In the genomic region with DNA sequence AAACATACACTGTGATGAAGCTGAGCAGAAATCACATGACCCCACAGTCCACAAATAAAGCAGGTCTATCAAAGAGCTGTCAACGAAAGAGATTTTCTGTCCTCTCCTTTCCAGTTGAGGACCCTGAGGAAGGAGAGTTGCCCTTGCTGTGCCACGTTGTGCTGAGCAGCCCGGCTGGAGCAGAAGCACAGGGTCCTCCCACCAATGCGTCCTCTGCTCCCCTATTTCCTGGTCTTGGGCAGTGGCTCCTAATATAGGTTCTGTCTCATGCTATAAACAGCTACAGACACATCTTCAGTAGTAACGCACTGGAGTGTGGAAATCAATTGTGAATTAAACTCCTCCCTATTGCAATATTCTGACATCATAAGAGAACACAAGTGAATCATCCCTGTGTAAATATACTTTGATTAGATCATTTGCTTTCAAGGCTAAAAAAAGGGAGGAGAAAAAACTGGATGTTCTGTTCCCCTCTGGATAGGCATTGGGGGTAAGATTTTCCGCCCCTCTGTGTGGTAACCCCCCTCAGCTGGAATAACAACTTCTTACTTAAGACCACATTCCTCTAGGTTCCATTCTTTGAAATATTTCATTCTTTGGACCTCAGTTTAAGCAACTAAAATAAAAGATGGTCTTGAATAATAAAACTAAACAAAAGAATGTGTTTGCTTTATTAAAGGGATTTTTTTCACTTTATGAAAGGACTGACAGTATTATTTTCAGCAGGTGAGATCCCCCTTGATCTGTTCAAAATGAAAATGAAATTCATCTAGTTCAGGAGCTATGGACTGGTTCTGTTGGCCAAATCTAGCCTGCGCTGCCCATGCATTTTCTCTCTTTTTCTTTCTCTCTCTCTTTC, we compare ENCODE assay signal across 1 cellular context.
A peak's percentile ranks its signal among the peaks of the same experiment; 100 is the strongest.
TF ChIP-seq lines count a peak whose summit lies in the region.

No MANE protein-coding gene starts in this region.

TF ChIP-seq in HepG2, 621 proteins besides CTCF, POLR2A, EP300 and RAD21 (continued from another document and continues in another):
- TF ChIP-seq, protein P1, sequence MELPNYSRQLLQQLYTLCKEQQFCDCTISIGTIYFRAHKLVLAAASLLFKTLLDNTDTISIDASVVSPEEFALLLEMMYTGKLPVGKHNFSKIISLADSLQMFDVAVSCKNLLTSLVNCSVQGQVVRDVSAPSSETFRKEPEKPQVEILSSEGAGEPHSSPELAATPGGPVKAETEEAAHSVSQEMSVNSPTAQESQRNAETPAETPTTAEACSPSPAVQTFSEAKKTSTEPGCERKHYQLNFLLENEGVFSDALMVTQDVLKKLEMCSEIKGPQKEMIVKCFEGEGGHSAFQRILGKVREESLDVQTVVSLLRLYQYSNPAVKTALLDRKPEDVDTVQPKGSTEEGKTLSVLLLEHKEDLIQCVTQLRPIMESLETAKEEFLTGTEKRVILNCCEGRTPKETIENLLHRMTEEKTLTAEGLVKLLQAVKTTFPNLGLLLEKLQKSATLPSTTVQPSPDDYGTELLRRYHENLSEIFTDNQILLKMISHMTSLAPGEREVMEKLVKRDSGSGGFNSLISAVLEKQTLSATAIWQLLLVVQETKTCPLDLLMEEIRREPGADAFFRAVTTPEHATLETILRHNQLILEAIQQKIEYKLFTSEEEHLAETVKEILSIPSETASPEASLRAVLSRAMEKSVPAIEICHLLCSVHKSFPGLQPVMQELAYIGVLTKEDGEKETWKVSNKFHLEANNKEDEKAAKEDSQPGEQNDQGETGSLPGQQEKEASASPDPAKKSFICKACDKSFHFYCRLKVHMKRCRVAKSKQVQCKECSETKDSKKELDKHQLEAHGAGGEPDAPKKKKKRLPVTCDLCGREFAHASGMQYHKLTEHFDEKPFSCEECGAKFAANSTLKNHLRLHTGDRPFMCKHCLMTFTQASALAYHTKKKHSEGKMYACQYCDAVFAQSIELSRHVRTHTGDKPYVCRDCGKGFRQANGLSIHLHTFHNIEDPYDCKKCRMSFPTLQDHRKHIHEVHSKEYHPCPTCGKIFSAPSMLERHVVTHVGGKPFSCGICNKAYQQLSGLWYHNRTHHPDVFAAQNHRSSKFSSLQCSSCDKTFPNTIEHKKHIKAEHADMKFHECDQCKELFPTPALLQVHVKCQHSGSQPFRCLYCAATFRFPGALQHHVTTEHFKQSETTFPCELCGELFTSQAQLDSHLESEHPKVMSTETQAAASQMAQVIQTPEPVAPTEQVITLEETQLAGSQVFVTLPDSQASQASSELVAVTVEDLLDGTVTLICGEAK (IDR thresholded peaks at IDR 0.05) = no peak
- TF ChIP-seq, protein P1 (CRISPR knock-in tag; IDR thresholded peaks at IDR 0.05) = no peak
- no peak for TF ChIP-seq SIN3A (IDR thresholded peaks at IDR 0.05; ENCODE audit: borderline replicate concordance, low read depth, low read length)
- no peak for TF ChIP-seq ZNF24 (IDR thresholded peaks at IDR 0.05)
- peak; percentile 18; the same call in 1 of the 2 replicates for TF ChIP-seq ZNF687 (CRISPR knock-in tag; IDR thresholded peaks at IDR 0.05)
- TF ChIP-seq MEIS2 (CRISPR knock-in tag; IDR thresholded peaks at IDR 0.05) = no peak
- no peak for TF ChIP-seq SOX6 (IDR thresholded peaks at IDR 0.05)
- TF ChIP-seq SOX6 (CRISPR knock-in tag; IDR thresholded peaks at IDR 0.05) = peak; percentile 20; the same call in 1 of the 2 replicates
- no peak for TF ChIP-seq ZNF580 (CRISPR knock-in tag; IDR thresholded peaks at IDR 0.05; ENCODE audit: borderline replicate concordance, low read depth)
- TF ChIP-seq ZHX2 (IDR thresholded peaks at IDR 0.05; ENCODE audit: low read depth) = 0 out of 2 replicates have a peak, but pooled peaks have one; percentile 27
- no peak; the same call in 1 of the 2 replicates for TF ChIP-seq ZHX2 (CRISPR knock-in tag; IDR thresholded peaks at IDR 0.05; ENCODE audit: borderline replicate concordance)
- TF ChIP-seq ZNF124 (CRISPR knock-in tag; IDR thresholded peaks at IDR 0.05) = no peak
- TF ChIP-seq GABPA (IDR thresholded peaks at IDR 0.05; ENCODE audit: low read depth, low read length) = no peak
- no peak for TF ChIP-seq GABPA (CRISPR knock-in tag; IDR thresholded peaks at IDR 0.05; ENCODE audit: low read depth)
- TF ChIP-seq NFE2L1 (CRISPR knock-in tag; IDR thresholded peaks at IDR 0.05; ENCODE audit: borderline replicate concordance) = no peak
- TF ChIP-seq MNT (IDR thresholded peaks at IDR 0.05) = no peak
- no peak for TF ChIP-seq ZEB1 (IDR thresholded peaks at IDR 0.05; ENCODE audit: insufficient replicate concordance, low read depth)
- no peak for TF ChIP-seq ZNF777 (CRISPR knock-in tag; IDR thresholded peaks at IDR 0.05)
- no peak for TF ChIP-seq ZNF12 (CRISPR knock-in tag; IDR thresholded peaks at IDR 0.05)
- TF ChIP-seq ARID5B (CRISPR knock-in tag; IDR thresholded peaks at IDR 0.05) = peak; percentile 73
- no peak for TF ChIP-seq ZNF564 (CRISPR knock-in tag; IDR thresholded peaks at IDR 0.05)
